ENCODE assay signal across 12 cellular contexts in genomic region chr2:48112911-48113687, GRCh38.
DNase-seq lines count a peak whose midpoint lies in the region; ATAC-seq, FAIRE-seq and TF ChIP-seq lines count a peak whose summit lies in the region.
"Had no signal": no experiment of that assay in that cellular context is flagged by ENCODE, and none has a peak within 500 bp of the region (broad histone marks: within the 10 kb centered on the region; RNA-seq: fewer than 3 reads in every experiment).

No MANE protein-coding gene starts in this region.

- TF ChIP-seq EP300 in K562 (IDR thresholded peaks at IDR 0.05; ENCODE audit: low read length): no peak

- DNase-seq in CD14-positive monocyte (ENCODE audit: low spot score): no peak
- DNase-seq in NB4 (ENCODE audit: low read depth): peak; percentile 94
- no peak for DNase-seq in K562 (ENCODE audit: extremely low read depth in 1 of 4, low spot score in 3 of 4)
- no peak for DNase-seq in naive B cell
- no peak for DNase-seq in activated CD4-positive, CD25-positive, alpha-beta regulatory T cell (lab: John Stamatoyannopoulos, UW)
- DNase-seq in aorta: no peak
- DNase-seq: activated effector memory CD4-positive, alpha-beta T cell treated with Interleukin-2 at 50 U/mL for 16 hours; T-helper 2 cell had no signal

- POLR2A ChIA-PET in K562 (lab: Yijun Ruan, JAX): interaction anchor here (0.6 to 1.2 kb wide), 6 partner anchors 11 to 270 kb away, joined by 3 to 4 read pairs (median 3); no protein-coding TSS in a partner anchor

- H3K9me3 ChIP-seq in K562 (replicated peaks; ENCODE audit: control insufficient read depth, insufficient read depth, low read depth, low read length) (no peaks in the 10 kb centered on the region), aorta (ENCODE audit: control insufficient read depth, low read length) (no peaks in the 10 kb centered on the region)

- CTCF ChIA-PET in K562 (lab: Yijun Ruan, JAX; ENCODE audit: low intra/inter-chr PET ratio): no interaction called here

- H3K4me2 ChIP-seq in K562 (ENCODE audit: insufficient read depth, low read length): no peak overlapping the region

- no peak for TF ChIP-seq RAD21 in K562 (CRISPR knock-in tag; conservative IDR thresholded peaks at IDR 0.05 in 1 of 2, IDR thresholded peaks at IDR 0.05 in 1 of 2)

- intact Hi-C loops in CD14-positive monocyte (cut with micrococcal nuclease) (no loop called here), K562 (cut with micrococcal nuclease) (no loop called here), aorta (cut with DNase I) (no loop called here)

- H3K36me3 Mint-ChIP-seq in CD14-positive monocyte: peaks cover 0 to 3% of the 10 kb centered on the region in 2 donors
- H3K36me3 Mint-ChIP-seq in naive B cell: no peaks in the 10 kb centered on the region

- H3K4me3 Mint-ChIP-seq in CD14-positive monocyte: peak overlapping the region; percentile 12 to 19
- peak overlapping the region in 6 of 8 donors; percentile 11 to 92 (median 52) for H3K4me3 Mint-ChIP-seq in naive B cell

- peak overlapping the region; percentile 64 for H2AFZ ChIP-seq in K562 (ENCODE audit: low read depth, low read length)

- no peaks in the 10 kb centered on the region for H3K79me2 ChIP-seq in K562 (ENCODE audit: control insufficient read depth, insufficient read depth, low read length)

- no peaks in the 10 kb centered on the region for H4K20me1 ChIP-seq in K562 (replicated peaks; ENCODE audit: control insufficient read depth, insufficient read depth, low read length)

- TF ChIP-seq CTCF in CD14-positive monocyte (IDR thresholded peaks at IDR 0.05): no peak
- no peak for TF ChIP-seq CTCF in NB4 (IDR thresholded peaks at IDR 0.05; ENCODE audit: low read depth, low read length)
- no peak for TF ChIP-seq CTCF in K562 (IDR thresholded peaks at IDR 0.05 in 2 of 3, conservative IDR thresholded peaks at IDR 0.05 in 1 of 3; ENCODE audit: insufficient read depth in 2 of 3, low read depth in 1 of 3, low read length in 3 of 3)

- no peaks in the 10 kb centered on the region for H3K9me1 ChIP-seq in K562 (ENCODE audit: control insufficient read depth, insufficient read depth, low read length)

- no peak for ATAC-seq in K562
- no peak for ATAC-seq in naive B cell (ENCODE audit: low read depth in 2 of 2)
- no peak for ATAC-seq in GM18511 (IDR thresholded peaks at IDR 0.05; ENCODE audit: unreplicated experiment)
- ATAC-seq in HG03175 (IDR thresholded peaks at IDR 0.05; ENCODE audit: unreplicated experiment): no peak
- ATAC-seq in aorta (ENCODE audit: low FRiP score): no peak

- no TSS peak for BruUV-seq in K562 (replicated peaks; lab: Mats Ljungman, UMichigan)

- peaks cover 61% of the 10 kb centered on the region for H3K4me1 Mint-ChIP-seq in CD14-positive monocyte
- peaks cover 5 to 22% (median 20%) of the 10 kb centered on the region in 3 donors for H3K4me1 Mint-ChIP-seq in naive B cell

- no peaks in the 10 kb centered on the region for H3K27me3 Mint-ChIP-seq in CD14-positive monocyte (ENCODE audit: low read depth in 3 of 3)
- no peaks in the 10 kb centered on the region for H3K27me3 Mint-ChIP-seq in naive B cell

- peak overlapping the region in 1 of 2 experiments; percentile 37; a peak in 1 of 4 replicates for H3K9ac ChIP-seq in K562 (ENCODE audit: insufficient read depth in 1 of 2, low read depth in 2 of 2, low read length in 2 of 2)

- H3K4me3 ChIP-seq in NB4 (ENCODE audit: low read depth, low read length): no peak overlapping the region
- no peak overlapping the region for H3K4me3 ChIP-seq in K562
- no peak overlapping the region for H3K4me3 ChIP-seq in aorta (ENCODE audit: low read length in 2 of 2)
- H3K4me3 ChIP-seq: lung had no signal

- peaks cover 23 to 24% of the 10 kb centered on the region in 2 experiments; a peak in 4 of 5 replicates for H3K4me1 ChIP-seq in K562 (replicated peaks in 1 of 2; ENCODE audit: control insufficient read depth in 2 of 2, insufficient read depth in 2 of 2, low read length in 2 of 2)
- H3K4me1 ChIP-seq in aorta (ENCODE audit: control insufficient read depth in 1 of 2, insufficient read depth in 2 of 2, low read length in 2 of 2): no peaks in the 10 kb centered on the region

- H3K27ac Mint-ChIP-seq in CD14-positive monocyte: peak overlapping the region; percentile 92 to 97 (median 94)
- peak overlapping the region in 3 of 6 donors; percentile 25 to 72 (median 59) for H3K27ac Mint-ChIP-seq in naive B cell

- FAIRE-seq in K562 (lab: Jason Lieb, UNC): no peak
- FAIRE-seq: HTR-8/SVneo had no signal

- no peaks in the 10 kb centered on the region for H3K36me3 ChIP-seq in K562 (ENCODE audit: control insufficient read depth, insufficient read depth, low read length)
- H3K36me3 ChIP-seq in aorta (ENCODE audit: control insufficient read depth in 1 of 2, insufficient read depth in 2 of 2, low read length in 1 of 2): no peaks in the 10 kb centered on the region

- no peak for TF ChIP-seq POLR2A in NB4 (IDR thresholded peaks at IDR 0.05; ENCODE audit: extremely low read depth, insufficient read length)
- no peak for TF ChIP-seq POLR2A in K562 (conservative IDR thresholded peaks at IDR 0.05)

- in situ Hi-C loops in K562 (cut with MboI): no loop called here

- H3K27ac ChIP-seq in K562 (ENCODE audit: extremely low read depth, low read depth, low read length) (peak overlapping the region; percentile 43; the same call in 1 of the 3 replicates), aorta (ENCODE audit: low read depth in 1 of 2, low read length in 2 of 2) (no peak overlapping the region)

- 75% methylated on average over 5 of the region's 5 CpGs for WGBS in K562 (ENCODE audit: insufficient coverage, low coverage, missing lambda C conversion rate)
- 90 to 94% methylated on average over 5 of the region's 5 CpGs for WGBS in aorta, 2 donors

- no peaks in the 10 kb centered on the region for H3K27me3 ChIP-seq in K562 (ENCODE audit: control insufficient read depth in 2 of 2, insufficient read depth in 2 of 2, low read length in 2 of 2)
- H3K27me3 ChIP-seq in aorta (ENCODE audit: control insufficient read depth in 1 of 2, insufficient read depth in 2 of 2, low read length in 1 of 2): no peaks in the 10 kb centered on the region

- H3K9me3 Mint-ChIP-seq in CD14-positive monocyte (no peaks in the 10 kb centered on the region), naive B cell (no peaks in the 10 kb centered on the region)

TF ChIP-seq in K562, 482 proteins besides CTCF, POLR2A, EP300 and RAD21:
- no peak for TF ChIP-seq CEBPG (CRISPR knock-in tag; IDR thresholded peaks at IDR 0.05)
- peak in 1 of 2 experiments; percentile 50; a peak in 2 of 4 replicates for TF ChIP-seq CEBPG (tag; conservative IDR thresholded peaks at IDR 0.05 in 1 of 2, IDR thresholded peaks at IDR 0.05 in 1 of 2)
- peak; percentile 59 for TF ChIP-seq CEBPB (tag; IDR thresholded peaks at IDR 0.05)
- no peak for TF ChIP-seq E4F1 (CRISPR knock-in tag; IDR thresholded peaks at IDR 0.05; ENCODE audit: borderline replicate concordance)
